In genomic region chr16:15775209-15775608, GRCh38 we compare ENCODE assay signal across 1 cellular context.
TF ChIP-seq lines count a peak whose summit lies in the region.

No MANE protein-coding gene starts in this region.

TF ChIP-seq in K562, 482 proteins besides CTCF, POLR2A, EP300 and RAD21 (continued from another document):
- TF ChIP-seq ZBTB40 (IDR thresholded peaks at IDR 0.05) (peak; percentile 98), ZBTB40 (CRISPR knock-in tag; IDR thresholded peaks at IDR 0.05) (peak; percentile 98), ATF1 (CRISPR knock-in tag; IDR thresholded peaks at IDR 0.05) (no peak; the same call in 1 of the 2 replicates), ATF1 (tag; IDR thresholded peaks at IDR 0.05) (peak; percentile 29; the same call in 1 of the 2 replicates), MBD2 (IDR thresholded peaks at IDR 0.05; ENCODE audit: borderline replicate concordance, low read depth) (0 out of 2 replicates have a peak, but pooled peaks have one; percentile 24), RBM25 (IDR thresholded peaks at IDR 0.05; ENCODE audit: low read depth, low read length, severe bottlenecking) (peak; percentile 52), NFYB (IDR thresholded peaks at IDR 0.05; ENCODE audit: extremely low read depth, insufficient read length) (peak; percentile 22), ASH1L (IDR thresholded peaks at IDR 0.05; ENCODE audit: borderline replicate concordance, low read depth, partially characterized antibody) (peak; percentile 25), FOS (IDR thresholded peaks at IDR 0.05; ENCODE audit: extremely low read depth, insufficient read length) (peak; percentile 35), ESRRB (CRISPR knock-in tag; IDR thresholded peaks at IDR 0.05; ENCODE audit: borderline replicate concordance) (no peak), ZNF146 (CRISPR knock-in tag; IDR thresholded peaks at IDR 0.05; ENCODE audit: unreplicated experiment) (no peak)
TF ChIP-seq in K562: peak in this region for 9.
